ENCODE assay signal across 1 cellular context in genomic region chr17:8186446-8186786, GRCh38.
TF ChIP-seq lines count a peak whose summit lies in the region.

No MANE protein-coding gene starts in this region.

TF ChIP-seq in HepG2, 621 proteins besides CTCF, POLR2A, EP300 and RAD21 (continued from another document and continues in another):
- no peak for TF ChIP-seq ZNF567 (CRISPR knock-in tag; IDR thresholded peaks at IDR 0.05; ENCODE audit: borderline replicate concordance)
- no peak for TF ChIP-seq NONO (IDR thresholded peaks at IDR 0.05)
- 0 out of 2 replicates have a peak, but pooled peaks have one; percentile 16 for TF ChIP-seq NONO (CRISPR knock-in tag; conservative IDR thresholded peaks at IDR 0.05)
- TF ChIP-seq ZNF646 (CRISPR knock-in tag; IDR thresholded peaks at IDR 0.05): 0 out of 2 replicates have a peak, but pooled peaks have one; percentile 54
- no peak for TF ChIP-seq RFX3 (CRISPR knock-in tag; IDR thresholded peaks at IDR 0.05)
- TF ChIP-seq ZNF781 (CRISPR knock-in tag; IDR thresholded peaks at IDR 0.05; ENCODE audit: borderline replicate concordance, not compliant biosample characterization): peak; percentile 5
- no peak for TF ChIP-seq ZNF180 (CRISPR knock-in tag; IDR thresholded peaks at IDR 0.05; ENCODE audit: borderline replicate concordance, low read depth)
- TF ChIP-seq ZNF296 (CRISPR knock-in tag; conservative IDR thresholded peaks at IDR 0.05): 0 out of 2 replicates have a peak, but pooled peaks have one; percentile 49
- peak; percentile 82 for TF ChIP-seq ASH2L (IDR thresholded peaks at IDR 0.05; ENCODE audit: insufficient read length, low read depth, low read length)
- TF ChIP-seq ZNF607 (CRISPR knock-in tag; IDR thresholded peaks at IDR 0.05; ENCODE audit: borderline replicate concordance): 0 out of 2 replicates have a peak, but pooled peaks have one; percentile 3
- no peak for TF ChIP-seq HNRNPLL (IDR thresholded peaks at IDR 0.05; ENCODE audit: low read depth, low read length, poor library complexity, severe bottlenecking)
- TF ChIP-seq PAXIP1 (CRISPR knock-in tag; conservative IDR thresholded peaks at IDR 0.05): no peak
- TF ChIP-seq ARHGAP35 (CRISPR knock-in tag; IDR thresholded peaks at IDR 0.05; ENCODE audit: borderline replicate concordance): no peak
- TF ChIP-seq ZFX (CRISPR knock-in tag; IDR thresholded peaks at IDR 0.05; ENCODE audit: low read depth): peak; percentile 44; the same call in 1 of the 2 replicates
- TF ChIP-seq ZNF138 (CRISPR knock-in tag; IDR thresholded peaks at IDR 0.05; ENCODE audit: low read depth): peak; percentile 15; the same call in 1 of the 2 replicates
- 0 out of 2 replicates have a peak, but pooled peaks have one; percentile 7 for TF ChIP-seq NKX3-1 (CRISPR knock-in tag; IDR thresholded peaks at IDR 0.05)
- no peak for TF ChIP-seq SP5 (CRISPR knock-in tag; IDR thresholded peaks at IDR 0.05; ENCODE audit: borderline replicate concordance, low read depth)
- peak; percentile 55; the same call in 1 of the 2 replicates for TF ChIP-seq ZNF790 (CRISPR knock-in tag; IDR thresholded peaks at IDR 0.05; ENCODE audit: borderline replicate concordance)
- no peak for TF ChIP-seq SRSF9 (IDR thresholded peaks at IDR 0.05; ENCODE audit: borderline replicate concordance, insufficient read depth, low read depth, low read length, poor library complexity, severe bottlenecking)
- TF ChIP-seq ZBTB4 (CRISPR knock-in tag; IDR thresholded peaks at IDR 0.05; ENCODE audit: borderline replicate concordance): 0 out of 2 replicates have a peak, but pooled peaks have one; percentile 35
- TF ChIP-seq ZFP91 (CRISPR knock-in tag; IDR thresholded peaks at IDR 0.05; ENCODE audit: borderline replicate concordance): peak; percentile 61
- no peak; the same call in 1 of the 2 replicates for TF ChIP-seq ZMYM3 (CRISPR knock-in tag; IDR thresholded peaks at IDR 0.05)
- TF ChIP-seq ESRRA (CRISPR knock-in tag; IDR thresholded peaks at IDR 0.05; ENCODE audit: low read depth): 0 out of 2 replicates have a peak, but pooled peaks have one; percentile 11
- TF ChIP-seq ZNF816 (CRISPR knock-in tag; IDR thresholded peaks at IDR 0.05; ENCODE audit: borderline replicate concordance): no peak
- no peak for TF ChIP-seq KLF16 (CRISPR knock-in tag; IDR thresholded peaks at IDR 0.05)
- 0 out of 2 replicates have a peak, but pooled peaks have one; percentile 57 for TF ChIP-seq ZSCAN29 (CRISPR knock-in tag; conservative IDR thresholded peaks at IDR 0.05)
- peak; percentile 76; the same call in 1 of the 2 replicates for TF ChIP-seq ZNF713 (CRISPR knock-in tag; IDR thresholded peaks at IDR 0.05)
- 0 out of 2 replicates have a peak, but pooled peaks have one; percentile 23 for TF ChIP-seq TIGD3 (CRISPR knock-in tag; IDR thresholded peaks at IDR 0.05; ENCODE audit: borderline replicate concordance)
- TF ChIP-seq NFRKB (IDR thresholded peaks at IDR 0.05): no peak
- peak; percentile 82; the same call in 1 of the 2 replicates for TF ChIP-seq ZXDC (CRISPR knock-in tag; IDR thresholded peaks at IDR 0.05)
- TF ChIP-seq RXRB (CRISPR knock-in tag; IDR thresholded peaks at IDR 0.05; ENCODE audit: borderline replicate concordance): no peak
- no peak for TF ChIP-seq RNF219 (CRISPR knock-in tag; IDR thresholded peaks at IDR 0.05)
- peak; percentile 15; the same call in 1 of the 2 replicates for TF ChIP-seq ZNF350 (CRISPR knock-in tag; IDR thresholded peaks at IDR 0.05; ENCODE audit: borderline replicate concordance, low read depth)
- TF ChIP-seq ZNF101 (CRISPR knock-in tag; IDR thresholded peaks at IDR 0.05; ENCODE audit: borderline replicate concordance, low read depth): peak; percentile 60; the same call in 1 of the 2 replicates
- TF ChIP-seq POGZ (CRISPR knock-in tag; IDR thresholded peaks at IDR 0.05): 0 out of 2 replicates have a peak, but pooled peaks have one; percentile 16
- no peak for TF ChIP-seq MYNN (CRISPR knock-in tag; IDR thresholded peaks at IDR 0.05; ENCODE audit: low read depth)
